Comparison of ENCODE assay signal across 15 cellular contexts in the genomic region with DNA sequence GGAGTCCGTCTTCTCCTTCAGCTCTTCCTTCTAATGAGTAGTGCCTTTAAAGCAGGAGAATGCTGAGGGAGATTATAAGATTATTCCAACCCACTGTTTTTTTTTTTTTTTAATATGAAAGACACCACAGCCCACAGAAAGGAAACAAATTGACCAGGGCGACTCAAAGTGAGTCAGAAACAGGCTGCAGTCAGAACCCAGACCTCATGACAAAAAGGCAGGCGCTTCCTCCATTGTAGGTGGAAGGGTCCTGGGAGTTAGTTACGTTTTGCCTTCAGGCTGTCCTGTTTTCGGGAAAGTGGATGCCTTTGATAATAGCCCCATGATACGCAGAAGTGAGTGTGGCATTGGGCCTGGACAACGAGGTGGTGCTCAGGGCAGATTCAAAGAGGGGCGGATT. TPM values are rescaled to one million over a fixed set of nuclear protein-coding genes. Genes with fewer than 3 reads are reported as not detected.
DNase-seq lines count a peak whose midpoint lies in the region; ATAC-seq and TF ChIP-seq lines count a peak whose summit lies in the region.
"Had no signal": no experiment of that assay in that cellular context is flagged by ENCODE, and none has a peak within 500 bp of the region (broad histone marks: within the 10 kb centered on the region; RNA-seq: fewer than 3 reads in every experiment).

No MANE protein-coding gene starts in this region.

- H3K79me2 ChIP-seq in GM23248 (ENCODE audit: insufficient read depth) = peaks cover 68% of the 10 kb centered on the region

- H4K20me1 ChIP-seq in GM23248 (ENCODE audit: insufficient read depth) = no peaks in the 10 kb centered on the region

- TF ChIP-seq CTCF in RWPE2 (IDR thresholded peaks at IDR 0.05; ENCODE audit: poor library complexity, severe bottlenecking) = no peak
- TF ChIP-seq CTCF in fibroblast of mammary gland (conservative IDR thresholded peaks at IDR 0.05; ENCODE audit: control insufficient read depth, insufficient read depth, low read depth, low read length) = no peak

- no peaks in the 10 kb centered on the region for H3K9me2 ChIP-seq in GM23248 (ENCODE audit: insufficient read depth)

- peaks cover 50% of the 10 kb centered on the region for H3K4me1 ChIP-seq in GM23248 (ENCODE audit: insufficient read depth)
- peaks cover 31% of the 10 kb centered on the region for H3K4me1 ChIP-seq in RWPE2 (ENCODE audit: insufficient read depth, poor library complexity, severe bottlenecking)
- peaks cover 93% of the 10 kb centered on the region for H3K4me1 ChIP-seq in skeletal muscle satellite cell (ENCODE audit: control insufficient read depth, insufficient read depth, low read length)

- ATAC-seq in RWPE2 (ENCODE audit: low read depth) (no peak), HG02973 (IDR thresholded peaks at IDR 0.05; ENCODE audit: unreplicated experiment) (no peak)
- ATAC-seq: activated CD8-positive, alpha-beta T cell treated with anti-CD3 and anti-CD28 coated beads for 36 hours; T-cell had no signal

- peak overlapping the region; percentile 52 for H3K4me2 ChIP-seq in GM23248 (ENCODE audit: unreplicated experiment)
- H3K4me2 ChIP-seq in skeletal muscle satellite cell (ENCODE audit: low read length) = peak overlapping the region; percentile 56

- WGBS in GM23248 (ENCODE audit: low coverage in 1 of 2, low lambda C conversion rate in 2 of 2, missing lambda C conversion rate in 2 of 2), 2 experiments = 76 to 78% methylated on average over 8 of the region's 8 CpGs

- H3K4me3 ChIP-seq in GM23248 = no peak overlapping the region
- no peak overlapping the region for H3K4me3 ChIP-seq in RWPE2 (ENCODE audit: severe bottlenecking)
- H3K4me3 ChIP-seq in fibroblast of mammary gland (ENCODE audit: control insufficient read depth, low read depth, low read length) = no peak overlapping the region
- H3K4me3 ChIP-seq in skeletal muscle satellite cell (ENCODE audit: low read length) = peak overlapping the region; percentile 21
- H3K4me3 ChIP-seq: testis had no signal

- H3K9me3 ChIP-seq in GM23248 (ENCODE audit: low read depth) (no peaks in the 10 kb centered on the region), RWPE2 (ENCODE audit: severe bottlenecking) (no peaks in the 10 kb centered on the region), skeletal muscle satellite cell (replicated peaks; ENCODE audit: low read length) (no peaks in the 10 kb centered on the region)
- H3K9me3 ChIP-seq: testis had no signal

- 0 out of 2 replicates have a peak, but pooled peaks cover 19% of the 10 kb centered on the region for H3F3A ChIP-seq in GM23248 (ENCODE audit: insufficient read depth)

- in situ Hi-C loops in GM23248 (cut with MboI) = no loop called here

- peak; percentile 62 for DNase-seq in GM23248
- DNase-seq in RWPE2 (ENCODE audit: low spot score) = no peak
- DNase-seq in fibroblast of mammary gland (ENCODE audit: low read depth) = peak; percentile 34
- DNase-seq in stimulated activated naive CD4-positive, alpha-beta T cell treated with Interleukin-2 at 50 U/mL for 16 hours (lab: John Stamatoyannopoulos, UW) = no peak
- no peak for DNase-seq in HK-2 (ENCODE audit: unreplicated experiment)
- DNase-seq: activated CD8-positive, alpha-beta T cell treated with anti-CD3 and anti-CD28 coated beads for 36 hours; cerebellar nuclear complex; DMS 273 treated with DMSO at 0.1 percent for 48 hours; NCI-H1092; NCI-H2107; stimulated activated CD4-positive, alpha-beta T cell treated with anti-CD3 and anti-CD28 coated beads, Interleukin-2, amount 100 ng/mL, for 24 hours; T-cell; testis had no signal

- no peak overlapping the region for H3K27ac ChIP-seq in GM23248
- H3K27ac ChIP-seq in RWPE2 (ENCODE audit: poor library complexity, severe bottlenecking) = peak overlapping the region; percentile 96
- H3K27ac ChIP-seq: testis had no signal

- no peak overlapping the region for H2AFZ ChIP-seq in GM23248

- H3K9ac ChIP-seq in GM23248 = no peak overlapping the region
- peak overlapping the region; percentile 59 for H3K9ac ChIP-seq in skeletal muscle satellite cell (ENCODE audit: low read depth, low read length)

- H3K36me3 ChIP-seq in GM23248 (ENCODE audit: low read depth) (no peaks in the 10 kb centered on the region), RWPE2 (ENCODE audit: low read depth) (no peaks in the 10 kb centered on the region), skeletal muscle satellite cell (ENCODE audit: insufficient read depth, low read length) (peaks cover 36% of the 10 kb centered on the region)

- H3K27me3 ChIP-seq in GM23248 (replicated peaks; ENCODE audit: insufficient read depth) = no peaks in the 10 kb centered on the region
- no peaks in the 10 kb centered on the region for H3K27me3 ChIP-seq in RWPE2 (ENCODE audit: insufficient read depth, poor library complexity, severe bottlenecking)
- H3K27me3 ChIP-seq in skeletal muscle satellite cell (ENCODE audit: control insufficient read depth, insufficient read depth, low read length) = no peaks in the 10 kb centered on the region
- H3K27me3 ChIP-seq: testis had no signal

RNA-seq across cellular contexts. Expression of a gene that starts 21.0 kb away (rescaled TPM):
- 5.4 and 6.4 TPM in 2 replicates for total RNA-seq in GM23248 (2014; rRNA removed; shearing (Covaris generic))
- polyA plus RNA-seq in GM23248 (2016; fragmentation: Nextera tagmentation; extraction: Ambion mirVana) = 3.5 and 3.7 TPM in 2 replicates
- total RNA-seq in skeletal muscle satellite cell (2012; rRNA removed) = 13.4 and 18.3 TPM in 2 replicates

Comparison
In these comparisons a context has a peak if more than half of its experiments do, and no peak if none do; other contexts are left out.
1. DNase-seq: peak in GM23248 (single experiment) and fibroblast of mammary gland (single experiment); none in RWPE2 (single experiment), stimulated activated naive CD4-positive, alpha-beta T cell treated with Interleukin-2 at 50 U/mL for 16 hours (single experiment) and HK-2 (single experiment).